ENCODE assay signal across 11 cellular contexts in the genomic region with DNA sequence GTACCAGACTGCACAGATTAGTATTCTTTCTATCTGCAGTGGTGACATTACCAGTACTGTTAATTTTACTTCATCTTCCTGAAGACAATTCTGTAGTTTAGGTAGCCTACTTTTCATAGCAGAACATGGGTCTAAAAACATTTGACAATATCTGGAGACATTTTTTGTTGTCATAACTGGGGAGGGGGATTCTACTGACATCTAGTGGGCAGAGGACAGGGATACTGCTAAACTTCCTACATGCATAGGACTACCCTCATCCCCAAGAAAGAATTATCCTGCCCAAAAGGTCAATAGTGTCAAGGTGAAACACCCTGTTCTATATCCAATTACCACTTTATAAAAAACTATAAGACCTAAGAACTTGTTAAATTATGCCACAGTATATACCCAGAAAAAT. TPM values are rescaled to one million over a fixed set of nuclear protein-coding genes. Genes with fewer than 3 reads are reported as not detected.
DNase-seq lines count a peak whose midpoint lies in the region; ATAC-seq, FAIRE-seq and TF ChIP-seq lines count a peak whose summit lies in the region.
"Had no signal": no experiment of that assay in that cellular context is flagged by ENCODE, and none has a peak within 500 bp of the region (broad histone marks: within the 10 kb centered on the region; RNA-seq: fewer than 3 reads in every experiment).

No MANE protein-coding gene starts in this region.

- no peak for FAIRE-seq in RCC 7860 (lab: Jason Lieb, UNC)
- FAIRE-seq: colon had no signal

- H3K9me2 ChIP-seq in OCI-LY7 (ENCODE audit: insufficient read depth, low read length): no peaks in the 10 kb centered on the region

- no peak for DNase-seq in BE2C
- peak; percentile 3 for DNase-seq in OCI-LY7 (ENCODE audit: low spot score)
- no peak for DNase-seq in foreskin keratinocyte
- no peak for DNase-seq in RCC 7860 (ENCODE audit: low spot score)
- no peak for DNase-seq in hepatic stellate cell (ENCODE audit: low spot score)
- DNase-seq: DMS153 had no signal

- H4K20me1 ChIP-seq in OCI-LY7 (ENCODE audit: insufficient read depth, low read length): no peaks in the 10 kb centered on the region

- H3K4me3 ChIP-seq in BE2C (ENCODE audit: low read depth, low read length) (no peak overlapping the region), HEK293 (ENCODE audit: low read depth, low read length) (no peak overlapping the region), OCI-LY7 (ENCODE audit: low read depth, low read length, poor library complexity, severe bottlenecking) (no peak overlapping the region)
- H3K4me3 ChIP-seq: tibial nerve had no signal

- ATAC-seq in foreskin keratinocyte (no peak), GM21737 (IDR thresholded peaks at IDR 0.05; ENCODE audit: unreplicated experiment) (no peak), GM21515 (IDR thresholded peaks at IDR 0.05; ENCODE audit: unreplicated experiment) (no peak)

- H3K27ac ChIP-seq in HEK293 (ENCODE audit: extremely low read depth, low read depth, low read length) (no peak overlapping the region), OCI-LY7 (ENCODE audit: low read depth, low read length, poor library complexity, severe bottlenecking) (no peak overlapping the region), foreskin keratinocyte (no peak overlapping the region)
- H3K27ac ChIP-seq: tibial nerve had no signal

- TF ChIP-seq CTCF in BE2C (IDR thresholded peaks at IDR 0.05; ENCODE audit: low read depth, low read length) (peak; percentile 71), HEK293 (tag by site-specific recombination; IDR thresholded peaks at IDR 0.05) (no peak), OCI-LY7 (conservative IDR thresholded peaks at IDR 0.05; ENCODE audit: low read length) (peak; percentile 73), foreskin keratinocyte (conservative IDR thresholded peaks at IDR 0.05) (peak; percentile 40)

- intact Hi-C loops in OCI-LY7 (cut with micrococcal nuclease; ENCODE audit: unreplicated experiment): loop anchor here (5.0 kb wide), 1 partner anchor 179 kb away; no protein-coding TSS in a partner anchor

- no peak overlapping the region for H2AFZ ChIP-seq in OCI-LY7 (ENCODE audit: low read length)

- H3K27me3 ChIP-seq in BE2C (peaks cover 3% of the 10 kb centered on the region), foreskin keratinocyte (no peaks in the 10 kb centered on the region)
- H3K27me3 ChIP-seq: tibial nerve had no signal

- H3K9me3 ChIP-seq in BE2C: no peaks in the 10 kb centered on the region
- no peaks in the 10 kb centered on the region for H3K9me3 ChIP-seq in HEK293 (ENCODE audit: control insufficient read depth, insufficient read depth, low read depth, low read length)
- no peaks in the 10 kb centered on the region for H3K9me3 ChIP-seq in OCI-LY7 (ENCODE audit: low read length)

- H3K36me3 ChIP-seq in BE2C: no peaks in the 10 kb centered on the region; the same call in 1 of the 2 replicates
- H3K36me3 ChIP-seq in HEK293 (ENCODE audit: control insufficient read depth in 2 of 2, insufficient read depth in 1 of 2, low read length in 2 of 2): no peaks in the 10 kb centered on the region
- H3K36me3 ChIP-seq in OCI-LY7 (ENCODE audit: insufficient read depth, low read length): no peaks in the 10 kb centered on the region
- H3K36me3 ChIP-seq: tibial nerve had no signal

- no peak overlapping the region for H3K4me2 ChIP-seq in OCI-LY7 (ENCODE audit: low read length)

- H3K79me2 ChIP-seq in OCI-LY7 (ENCODE audit: insufficient read depth, low read depth, low read length): no peaks in the 10 kb centered on the region

- CTCF ChIA-PET in HEK293 (lab: Yijun Ruan, JAX): interaction anchor here (0.9 to 3.3 kb wide), 4 partner anchors 29 to 201 kb away, joined by 3 to 20 read pairs (median 5); no protein-coding TSS in a partner anchor
- CTCF ChIA-PET in OCI-LY7 (lab: Charles Lee; ENCODE audit: unreplicated experiment): no interaction called here

- no peaks in the 10 kb centered on the region for H3K4me1 ChIP-seq in BE2C
- peaks cover 3% of the 10 kb centered on the region; the same call in 1 of the 2 replicates for H3K4me1 ChIP-seq in HEK293 (ENCODE audit: control insufficient read depth, insufficient read depth, low read length)
- peaks cover 6% of the 10 kb centered on the region for H3K4me1 ChIP-seq in OCI-LY7 (ENCODE audit: insufficient read depth, low read length, poor library complexity, severe bottlenecking)
- peaks cover 35% of the 10 kb centered on the region for H3K4me1 ChIP-seq in foreskin keratinocyte

- POLR2A ChIA-PET in HEK293 (lab: Yijun Ruan, JAX) (no interaction called here), OCI-LY7 (lab: Charles Lee) (no interaction called here)

- BruUV-seq in OCI-LY7 (replicated peaks; lab: Mats Ljungman, UMichigan): no TSS peak

TF ChIP-seq in HEK293, 187 proteins besides CTCF, POLR2A, EP300 and RAD21:
- TF ChIP-seq, protein P1, sequence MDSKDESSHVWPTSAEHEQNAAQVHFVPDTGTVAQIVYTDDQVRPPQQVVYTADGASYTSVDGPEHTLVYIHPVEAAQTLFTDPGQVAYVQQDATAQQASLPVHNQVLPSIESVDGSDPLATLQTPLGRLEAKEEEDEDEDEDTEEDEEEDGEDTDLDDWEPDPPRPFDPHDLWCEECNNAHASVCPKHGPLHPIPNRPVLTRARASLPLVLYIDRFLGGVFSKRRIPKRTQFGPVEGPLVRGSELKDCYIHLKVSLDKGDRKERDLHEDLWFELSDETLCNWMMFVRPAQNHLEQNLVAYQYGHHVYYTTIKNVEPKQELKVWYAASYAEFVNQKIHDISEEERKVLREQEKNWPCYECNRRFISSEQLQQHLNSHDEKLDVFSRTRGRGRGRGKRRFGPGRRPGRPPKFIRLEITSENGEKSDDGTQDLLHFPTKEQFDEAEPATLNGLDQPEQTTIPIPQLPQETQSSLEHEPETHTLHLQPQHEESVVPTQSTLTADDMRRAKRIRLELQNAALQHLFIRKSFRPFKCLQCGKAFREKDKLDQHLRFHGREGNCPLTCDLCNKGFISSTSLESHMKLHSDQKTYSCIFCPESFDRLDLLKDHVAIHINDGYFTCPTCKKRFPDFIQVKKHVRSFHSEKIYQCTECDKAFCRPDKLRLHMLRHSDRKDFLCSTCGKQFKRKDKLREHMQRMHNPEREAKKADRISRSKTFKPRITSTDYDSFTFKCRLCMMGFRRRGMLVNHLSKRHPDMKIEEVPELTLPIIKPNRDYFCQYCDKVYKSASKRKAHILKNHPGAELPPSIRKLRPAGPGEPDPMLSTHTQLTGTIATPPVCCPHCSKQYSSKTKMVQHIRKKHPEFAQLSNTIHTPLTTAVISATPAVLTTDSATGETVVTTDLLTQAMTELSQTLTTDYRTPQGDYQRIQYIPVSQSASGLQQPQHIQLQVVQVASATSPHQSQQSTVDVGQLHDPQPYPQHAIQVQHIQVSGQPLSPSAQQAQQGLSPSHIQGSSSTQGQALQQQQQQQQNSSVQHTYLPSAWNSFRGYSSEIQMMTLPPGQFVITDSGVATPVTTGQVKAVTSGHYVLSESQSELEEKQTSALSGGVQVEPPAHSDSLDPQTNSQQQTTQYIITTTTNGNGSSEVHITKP (tag by site-specific recombination; IDR thresholded peaks at IDR 0.05): no peak
- TF ChIP-seq HOXC10 (CRISPR knock-in tag; IDR thresholded peaks at IDR 0.05) (no peak), ZFP3 (tag by site-specific recombination; IDR thresholded peaks at IDR 0.05; ENCODE audit: low read depth) (no peak), ZNF654 (tag by site-specific recombination; IDR thresholded peaks at IDR 0.05; ENCODE audit: low read depth) (peak; percentile 59)

RNA-seq across cellular contexts. Expression of a gene that starts 3.4 kb away (rescaled TPM):
- polyA plus RNA-seq in BE2C (2012; ENCODE audit: insufficient read depth, insufficient read length, low read depth): 0.22 TPM
- 0.06 TPM in 1 of 2 replicates, not detected in the other for total RNA-seq in OCI-LY7 (2014; rRNA removed; shearing (Covaris generic))
- not detected in 2 replicates for total RNA-seq in OCI-LY7 (2022)
- 172 and 231 TPM in 2 replicates for total RNA-seq in foreskin keratinocyte
- polyA plus RNA-seq in foreskin keratinocyte: 40.7 and 41.9 TPM in 2 replicates

Comparison
In these comparisons a context has a peak if more than half of its experiments do, and no peak if none do; other contexts are left out.
1. RNA of a gene that starts 3.4 kb away (total RNA-seq): 172 to 231 TPM in foreskin keratinocyte; 0.06 TPM in OCI-LY7; every median in the first group is over 100 times any median in the second.